23 cellular contexts compared by ENCODE assay signal in the genomic region with DNA sequence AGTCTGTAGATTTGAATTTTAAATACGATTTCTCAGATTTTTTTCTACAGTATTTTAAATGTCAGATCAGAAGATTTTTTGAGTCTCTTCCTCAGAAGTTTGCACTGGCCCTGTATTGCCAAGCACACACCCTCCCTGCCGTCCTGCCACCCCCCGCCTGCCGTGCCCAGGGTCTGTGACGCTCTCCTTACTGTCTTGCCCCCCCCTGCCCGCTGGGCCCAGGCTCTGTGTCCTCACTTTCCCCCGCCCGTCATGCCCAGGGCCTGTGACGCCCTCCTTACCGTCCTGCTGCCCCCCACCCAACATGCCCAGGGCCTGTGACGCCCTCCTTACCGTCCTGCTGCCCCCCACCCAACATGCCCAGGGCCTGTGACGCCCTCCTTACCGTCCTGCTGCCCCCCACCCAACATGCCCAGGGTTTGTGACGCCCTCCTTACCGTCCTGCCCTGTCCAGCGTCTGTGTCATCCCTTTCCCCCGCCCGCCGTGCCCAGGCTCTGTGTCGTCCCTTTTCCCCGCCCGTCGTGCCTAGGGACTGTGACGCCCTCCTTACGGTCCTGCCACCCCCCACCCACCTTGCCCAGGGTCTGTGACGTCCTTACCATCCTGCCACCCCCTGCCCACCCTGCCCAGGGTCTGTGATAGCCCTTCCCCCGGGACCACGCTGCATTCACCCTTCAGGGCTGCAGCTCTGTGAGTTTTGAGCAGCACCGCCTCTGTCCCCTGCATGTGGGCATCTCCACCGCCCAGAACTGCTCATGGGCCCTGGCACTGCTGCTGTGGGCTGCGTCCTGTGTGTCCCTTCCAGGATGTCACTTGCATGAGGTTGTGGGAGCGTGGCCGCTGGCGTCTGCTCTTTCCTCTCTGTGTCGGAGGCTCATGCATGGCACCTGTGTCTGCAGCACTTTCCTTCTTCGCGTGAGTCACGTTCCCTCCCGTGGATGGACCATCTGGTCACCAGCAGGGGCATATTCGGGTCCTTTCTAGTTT. TPM values are rescaled to one million over a fixed set of nuclear protein-coding genes. Genes with fewer than 3 reads are reported as not detected.
DNase-seq lines count a peak whose midpoint lies in the region; ATAC-seq lines count a peak whose summit lies in the region.
"Had no signal": no experiment of that assay in that cellular context is flagged by ENCODE, and none has a peak within 500 bp of the region (broad histone marks: within the 10 kb centered on the region; RNA-seq: fewer than 3 reads in every experiment).

No MANE protein-coding gene starts in this region.

- H4K5ac ChIP-seq in mesendoderm (ENCODE audit: low read length): no peak overlapping the region

- H3K27me3 ChIP-seq in aorta (ENCODE audit: control insufficient read depth in 1 of 2, insufficient read depth in 2 of 2, low read length in 1 of 2) (no peaks in the 10 kb centered on the region), mesendoderm (ENCODE audit: insufficient read depth, low read length, poor library complexity) (no peaks in the 10 kb centered on the region)
- H3K27me3 ChIP-seq: ascending aorta, testis had no signal

- H3K4ac ChIP-seq in mesendoderm (ENCODE audit: low read depth, low read length): no peak overlapping the region

- H3K9me3 ChIP-seq in aorta (ENCODE audit: control insufficient read depth, low read length): no peaks in the 10 kb centered on the region
- H3K9me3 ChIP-seq: ascending aorta, Caco-2, testis had no signal

- no peak overlapping the region for H2AK5ac ChIP-seq in mesendoderm (ENCODE audit: low read length)

- peak; percentile 57 for DNase-seq in activated effector memory CD4-positive, alpha-beta T cell treated with anti-CD3 and anti-CD28 coated beads, Interleukin-2, amount 50 U/mL, for 16 hours
- no peak for DNase-seq in activated effector memory CD4-positive, alpha-beta T cell treated with Interleukin-2 at 50 U/mL for 16 hours
- peak; percentile 69 for DNase-seq in cardiac septum (ENCODE audit: low spot score)
- peak; percentile 64 for DNase-seq in mesenteric fat pad (ENCODE audit: low spot score)
- peak in 1 of 2 donors; percentile 66 for DNase-seq in aorta
- DNase-seq in NCI-H2196 treated with DMSO at 0.1 percent for 48 hours (lab: John Stamatoyannopoulos, UW; ENCODE audit: unreplicated experiment): no peak
- DNase-seq in mesendoderm: no peak
- DNase-seq in HuH-7 (ENCODE audit: low spot score): no peak
- DNase-seq: 8988T; activated CD4-positive, alpha-beta T cell treated with anti-CD3 and anti-CD28 coated beads for 36 hours; activated CD8-positive, alpha-beta T cell treated with anti-CD3 and anti-CD28 coated beads, Interleukin-2, amount 10 ng/mL, durations not matched to agents 7 days and 5 days; DMS79; endodermal cell; GDM1; glutamatergic neuron; islet precursor cell; stimulated activated CD8-positive, alpha-beta memory T cell treated with anti-CD3 and anti-CD28 coated beads, Interleukin-4, amount 100 ng/mL, for 48 hours; T-helper 2 cell; testis had no signal

- no peak overlapping the region for H3K18ac ChIP-seq in mesendoderm (ENCODE audit: low read length)

- H3K9ac ChIP-seq in mesendoderm (ENCODE audit: low read length): no peak overlapping the region

- intact Hi-C loops in cardiac septum (cut with DNase I) (no loop called here), aorta (cut with DNase I) (no loop called here)

- no peak overlapping the region for H3K56ac ChIP-seq in mesendoderm (ENCODE audit: low read length)

- no peak overlapping the region for H2BK5ac ChIP-seq in mesendoderm (ENCODE audit: low read length)

- H3K4me2 ChIP-seq in mesendoderm (ENCODE audit: low read length): no peak overlapping the region

- no peak overlapping the region for H2BK15ac ChIP-seq in mesendoderm (replicated peaks; ENCODE audit: low read depth)

- WGBS in aorta, 2 donors: 96% methylated on average over 37 to 41 of the region's 41 CpGs
- no CpG with 5 or more reads among the region's 41 CpGs for WGBS in mesendoderm (ENCODE audit: extremely low coverage, insufficient coverage, low lambda C conversion rate)

- H3K79me1 ChIP-seq in mesendoderm (ENCODE audit: low read length): peaks cover 13% of the 10 kb centered on the region

- H3K27ac ChIP-seq in aorta (ENCODE audit: low read depth in 1 of 2, low read length in 2 of 2) (no peak overlapping the region), mesendoderm (ENCODE audit: low read depth, low read length) (no peak overlapping the region)
- H3K27ac ChIP-seq: ascending aorta, C4-2B, testis had no signal

- peaks cover 5% of the 10 kb centered on the region for H3K79me2 ChIP-seq in mesendoderm (ENCODE audit: control insufficient read depth, insufficient read depth, low read length)

- H3K36me3 ChIP-seq in aorta (ENCODE audit: control insufficient read depth in 1 of 2, insufficient read depth in 2 of 2, low read length in 1 of 2) (peaks cover 0 to 5% of the 10 kb centered on the region in 2 donors), mesendoderm (ENCODE audit: control insufficient read depth, insufficient read depth, low read length) (peaks cover 6% of the 10 kb centered on the region)

- H3K4me3 ChIP-seq in aorta (ENCODE audit: low read length in 2 of 2) (no peak overlapping the region), mesendoderm (ENCODE audit: low read length) (no peak overlapping the region)
- H3K4me3 ChIP-seq: ascending aorta, testis had no signal

- no peak overlapping the region for H4K8ac ChIP-seq in mesendoderm (ENCODE audit: low read depth, low read length)

- no peaks in the 10 kb centered on the region for H3K4me1 ChIP-seq in aorta (ENCODE audit: control insufficient read depth in 1 of 2, insufficient read depth in 2 of 2, low read length in 2 of 2)
- no peaks in the 10 kb centered on the region for H3K4me1 ChIP-seq in mesendoderm (ENCODE audit: control insufficient read depth, low read depth, low read length)
- H3K4me1 ChIP-seq: ascending aorta, Caco-2, testis had no signal

- no peak overlapping the region for H2BK120ac ChIP-seq in mesendoderm (ENCODE audit: low read depth, low read length)

- H3K23ac ChIP-seq in mesendoderm (ENCODE audit: low read length): no peak overlapping the region

- peak; percentile 33 for ATAC-seq in aorta (ENCODE audit: low FRiP score)
- ATAC-seq: activated CD4-positive, alpha-beta T cell treated with anti-CD3 and anti-CD28 coated beads for 36 hours; activated CD8-positive, alpha-beta T cell treated with anti-CD3 and anti-CD28 coated beads, Interleukin-2, amount 10 ng/mL, durations not matched to agents 7 days and 5 days; activated naive CD4-positive, alpha-beta T cell treated with anti-CD3 and anti-CD28 coated beads, Interleukin-2, amount 50 U/mL, for 72 hours had no signal

RNA-seq across cellular contexts. Expression of a gene that starts 19.3 kb away (rescaled TPM):
- total RNA-seq in cardiac septum: 13.5 TPM
- 11.7 TPM for total RNA-seq in mesenteric fat pad
- 10 to 100 TPM in 1 of 2 donors, 1 to 10 TPM in 1; 6.6 to 13.7 TPM for total RNA-seq in aorta
- 10 to 100 TPM; 14.5 to 16.2 TPM for polyA plus RNA-seq in aorta
- 25.9 TPM for polyA plus RNA-seq in mesendoderm (2013, experiment 1 of 2)
- polyA plus RNA-seq in mesendoderm (2013, experiment 2 of 2): 26.8 TPM

RNA-seq across cellular contexts. Expression of a gene that starts 19.9 kb away (rescaled TPM):
- total RNA-seq in cardiac septum: 22.1 TPM
- total RNA-seq in mesenteric fat pad: 20.4 TPM
- total RNA-seq in aorta: 10 to 100 TPM; 12.4 to 16.6 TPM
- 10 to 100 TPM in 1 of 2 donors, 1 to 10 TPM in 1; 4.1 to 16.8 TPM for polyA plus RNA-seq in aorta
- polyA plus RNA-seq in mesendoderm (2013, experiment 1 of 2): 35.5 TPM
- polyA plus RNA-seq in mesendoderm (2013, experiment 2 of 2): 35.9 TPM

Comparison
In these comparisons a context has a peak if more than half of its experiments do, and no peak if none do; other contexts are left out.
1. DNase-seq: peak in activated effector memory CD4-positive, alpha-beta T cell treated with anti-CD3 and anti-CD28 coated beads, Interleukin-2, amount 50 U/mL, for 16 hours (single experiment), cardiac septum (single experiment) and mesenteric fat pad (single experiment); none in activated effector memory CD4-positive, alpha-beta T cell treated with Interleukin-2 at 50 U/mL for 16 hours (single experiment), NCI-H2196 treated with DMSO at 0.1 percent for 48 hours (single experiment), mesendoderm (single experiment) and HuH-7 (single experiment).